In genomic region chr18:75100832-75101630, GRCh38 we compare ENCODE assay signal across 17 cellular contexts.
DNase-seq lines count a peak whose midpoint lies in the region; ATAC-seq lines count a peak whose summit lies in the region.
"Had no signal": no experiment of that assay in that cellular context is flagged by ENCODE, and none has a peak within 500 bp of the region (broad histone marks: within the 10 kb centered on the region; RNA-seq: fewer than 3 reads in every experiment).

No MANE protein-coding gene starts in this region.

- H3K4me1 Mint-ChIP-seq in activated CD8-positive, alpha-beta memory T cell treated with anti-CD3 and anti-CD28 coated beads, Interleukin-2, amount 10 ng/mL, durations not matched to agents 7 days and 5 days: no peaks in the 10 kb centered on the region
- H3K4me1 Mint-ChIP-seq: B cell had no signal

- no peak overlapping the region for H3K4me3 ChIP-seq in NT2/D1 (ENCODE audit: insufficient read length, low read depth)
- H3K4me3 ChIP-seq: GM23248 had no signal

- H3K27me3 ChIP-seq in NT2/D1 (ENCODE audit: insufficient read depth, insufficient read length): no peaks in the 10 kb centered on the region

- CTCF ChIA-PET in activated CD8-positive, alpha-beta memory T cell treated with anti-CD3 and anti-CD28 coated beads, Interleukin-2, amount 10 ng/mL, durations not matched to agents 7 days and 5 days (lab: Charles Lee): no interaction called here

- H3K27ac Mint-ChIP-seq in activated CD8-positive, alpha-beta memory T cell treated with anti-CD3 and anti-CD28 coated beads, Interleukin-2, amount 10 ng/mL, durations not matched to agents 7 days and 5 days: no peak overlapping the region
- H3K27ac Mint-ChIP-seq: B cell; CD4-positive, alpha-beta T cell had no signal

- peak; percentile 12 for DNase-seq in activated CD8-positive, alpha-beta memory T cell treated with anti-CD3 and anti-CD28 coated beads, Interleukin-2, amount 50 U/mL, for 48 hours
- no peak for DNase-seq in activated CD8-positive, alpha-beta memory T cell treated with anti-CD3 and anti-CD28 coated beads, Interleukin-2, amount 10 ng/mL, durations not matched to agents 7 days and 5 days
- peak; percentile 5 for DNase-seq in NT2/D1 (ENCODE audit: low read depth, low spot score)
- peak; percentile 50 for DNase-seq in posterior vena cava (ENCODE audit: low spot score)
- no peak for DNase-seq in posterior cingulate gyrus
- DNase-seq: 8988T; ACHN; C1 segment of cervical spinal cord; Calu3; CD4-positive, alpha-beta T cell; DMS 273 treated with DMSO at 0.1 percent for 48 hours; GM23248 had no signal

- H3K36me3 Mint-ChIP-seq in activated CD8-positive, alpha-beta memory T cell treated with anti-CD3 and anti-CD28 coated beads, Interleukin-2, amount 10 ng/mL, durations not matched to agents 7 days and 5 days: peaks cover 3% of the 10 kb centered on the region

- no peak overlapping the region for H3K9ac ChIP-seq in NT2/D1 (ENCODE audit: insufficient read length, low read depth)
- H3K9ac ChIP-seq: GM23248 had no signal

- H3K9me3 ChIP-seq in NT2/D1 (ENCODE audit: insufficient read depth, low read length): peaks cover 26% of the 10 kb centered on the region

- no peaks in the 10 kb centered on the region for H3K27me3 Mint-ChIP-seq in activated CD8-positive, alpha-beta memory T cell treated with anti-CD3 and anti-CD28 coated beads, Interleukin-2, amount 10 ng/mL, durations not matched to agents 7 days and 5 days
- H3K27me3 Mint-ChIP-seq: CD4-positive, alpha-beta T cell had no signal

- intact Hi-C loops in posterior vena cava (cut with DNase I) (no loop called here), posterior cingulate gyrus (cut with DNase I) (no loop called here)

- H3K4me1 ChIP-seq in NT2/D1 (ENCODE audit: insufficient read depth, insufficient read length): no peaks in the 10 kb centered on the region

- H3K9me3 Mint-ChIP-seq in activated CD8-positive, alpha-beta memory T cell treated with anti-CD3 and anti-CD28 coated beads, Interleukin-2, amount 10 ng/mL, durations not matched to agents 7 days and 5 days (ENCODE audit: low read depth): peaks cover 10% of the 10 kb centered on the region
- H3K9me3 Mint-ChIP-seq: CD4-positive, alpha-beta T cell had no signal

- ATAC-seq in activated CD8-positive, alpha-beta memory T cell treated with anti-CD3 and anti-CD28 coated beads, Interleukin-2, amount 10 ng/mL, durations not matched to agents 7 days and 5 days: no peak
- no peak for ATAC-seq in HG03045 (IDR thresholded peaks at IDR 0.05; ENCODE audit: unreplicated experiment)
- no peak for ATAC-seq in HG03139 (IDR thresholded peaks at IDR 0.05; ENCODE audit: unreplicated experiment)
- ATAC-seq: HCT116, HepG2 had no signal

- no peak overlapping the region for H3K4me3 Mint-ChIP-seq in activated CD8-positive, alpha-beta memory T cell treated with anti-CD3 and anti-CD28 coated beads, Interleukin-2, amount 10 ng/mL, durations not matched to agents 7 days and 5 days
- H3K4me3 Mint-ChIP-seq: B cell; CD4-positive, alpha-beta T cell had no signal

- no peaks in the 10 kb centered on the region for H3K36me3 ChIP-seq in NT2/D1 (ENCODE audit: insufficient read depth, insufficient read length, low read length)

Comparison
In these comparisons a context has a peak if more than half of its experiments do, and no peak if none do; other contexts are left out.
1. DNase-seq: peak in activated CD8-positive, alpha-beta memory T cell treated with anti-CD3 and anti-CD28 coated beads, Interleukin-2, amount 50 U/mL, for 48 hours (single experiment), NT2/D1 (single experiment) and posterior vena cava (single experiment); none in activated CD8-positive, alpha-beta memory T cell treated with anti-CD3 and anti-CD28 coated beads, Interleukin-2, amount 10 ng/mL, durations not matched to agents 7 days and 5 days (single experiment) and posterior cingulate gyrus (0 of 10).